14 cellular contexts compared by ENCODE assay signal in genomic region chr19:5628470-5628869, GRCh38. TPM values are rescaled to one million over a fixed set of nuclear protein-coding genes. Genes with fewer than 3 reads are reported as not detected.
DNase-seq lines count a peak whose midpoint lies in the region; ATAC-seq, FAIRE-seq and TF ChIP-seq lines count a peak whose summit lies in the region.
"Had no signal": no experiment of that assay in that cellular context is flagged by ENCODE, and none has a peak within 500 bp of the region (broad histone marks: within the 10 kb centered on the region; RNA-seq: fewer than 3 reads in every experiment).

No MANE protein-coding gene starts in this region.

- no peaks in the 10 kb centered on the region for H3K9me3 Mint-ChIP-seq in activated naive CD4-positive, alpha-beta T cell treated with anti-CD3 and anti-CD28 coated beads, Interleukin-2, amount 50 U/mL, for 24 hours
- no peaks in the 10 kb centered on the region for H3K9me3 Mint-ChIP-seq in WTC11
- H3K9me3 Mint-ChIP-seq: activated naive CD4-positive, alpha-beta T cell treated with anti-CD3 and anti-CD28 coated beads, Interleukin-2, amount 50 U/mL, for 72 hours; endodermal cell; mesothelial cell of epicardium had no signal

- H3K4me1 ChIP-seq in vagina, result peaks cover 91% of the 10 kb centered on the region

- no peak for FAIRE-seq in GM19239 (lab: Jason Lieb, UNC)
- FAIRE-seq: TTC549 had no signal

- POLR2A ChIA-PET in WTC11 (lab: Charles Lee), result no interaction called here

- intact Hi-C loops in vagina (cut with DNase I), result no loop called here

- DNase-seq in activated naive CD4-positive, alpha-beta T cell treated with anti-CD3 and anti-CD28 coated beads, Interleukin-2, amount 50 U/mL, for 16 hours, result no peak
- no peak for DNase-seq in WTC11 (ENCODE audit: low spot score)
- peak; percentile 27 for DNase-seq in iris pigment epithelial cell (ENCODE audit: low read depth)
- no peak for DNase-seq in vagina (ENCODE audit: extremely low spot score in 2 of 2)
- no peak for DNase-seq in RPMI8226
- no peak for DNase-seq in GM19239 (ENCODE audit: insufficient read length, low spot score)
- DNase-seq: endodermal cell, NCI-H187 had no signal

- H3K9me3 ChIP-seq in vagina, result no peaks in the 10 kb centered on the region

- no peak overlapping the region for H3K27ac Mint-ChIP-seq in activated naive CD4-positive, alpha-beta T cell treated with anti-CD3 and anti-CD28 coated beads, Interleukin-2, amount 50 U/mL, for 24 hours
- peak overlapping the region; percentile 36; the same call in 1 of the 2 replicates for H3K27ac Mint-ChIP-seq in WTC11

- TF ChIP-seq POLR2A in vagina (IDR thresholded peaks at IDR 0.05), result no peak

- CTCF ChIA-PET in WTC11 (lab: Charles Lee), result no interaction called here

- H3K27me3 ChIP-seq in vagina, result no peaks in the 10 kb centered on the region

- H3K27ac ChIP-seq in vagina, result peak overlapping the region; percentile 22

- peaks cover 81% of the 10 kb centered on the region for H3K4me1 Mint-ChIP-seq in activated naive CD4-positive, alpha-beta T cell treated with anti-CD3 and anti-CD28 coated beads, Interleukin-2, amount 50 U/mL, for 24 hours
- peaks cover 30% of the 10 kb centered on the region for H3K4me1 Mint-ChIP-seq in WTC11

- H3K4me3 ChIP-seq in vagina, result no peak overlapping the region

- H3K4me3 Mint-ChIP-seq in activated naive CD4-positive, alpha-beta T cell treated with anti-CD3 and anti-CD28 coated beads, Interleukin-2, amount 50 U/mL, for 24 hours, result peak overlapping the region; percentile 58
- no peak overlapping the region for H3K4me3 Mint-ChIP-seq in WTC11
- H3K4me3 Mint-ChIP-seq: endodermal cell, mesothelial cell of epicardium had no signal

- H3K27me3 Mint-ChIP-seq in activated naive CD4-positive, alpha-beta T cell treated with anti-CD3 and anti-CD28 coated beads, Interleukin-2, amount 50 U/mL, for 24 hours, result no peaks in the 10 kb centered on the region
- no peaks in the 10 kb centered on the region for H3K27me3 Mint-ChIP-seq in WTC11 (ENCODE audit: low read depth)

- TF ChIP-seq CTCF in WTC11 (IDR thresholded peaks at IDR 0.05) (no peak), vagina (IDR thresholded peaks at IDR 0.05) (no peak)

- H3K36me3 ChIP-seq in vagina, result peaks cover 0 to 44% of the 10 kb centered on the region in 2 donors

- ATAC-seq in WTC11 (no peak), HG03135 (IDR thresholded peaks at IDR 0.05; ENCODE audit: unreplicated experiment) (no peak)
- ATAC-seq: activated naive CD4-positive, alpha-beta T cell treated with anti-CD3 and anti-CD28 coated beads, Interleukin-2, amount 50 U/mL, for 72 hours; Panc1 had no signal

- H3K36me3 Mint-ChIP-seq in activated naive CD4-positive, alpha-beta T cell treated with anti-CD3 and anti-CD28 coated beads, Interleukin-2, amount 50 U/mL, for 24 hours, result peaks cover 25% of the 10 kb centered on the region
- H3K36me3 Mint-ChIP-seq in WTC11, result peaks cover 48% of the 10 kb centered on the region

TF ChIP-seq in WTC11, 78 proteins besides CTCF, POLR2A, EP300 and RAD21 (continues in another document):
- TF ChIP-seq, protein P1, sequence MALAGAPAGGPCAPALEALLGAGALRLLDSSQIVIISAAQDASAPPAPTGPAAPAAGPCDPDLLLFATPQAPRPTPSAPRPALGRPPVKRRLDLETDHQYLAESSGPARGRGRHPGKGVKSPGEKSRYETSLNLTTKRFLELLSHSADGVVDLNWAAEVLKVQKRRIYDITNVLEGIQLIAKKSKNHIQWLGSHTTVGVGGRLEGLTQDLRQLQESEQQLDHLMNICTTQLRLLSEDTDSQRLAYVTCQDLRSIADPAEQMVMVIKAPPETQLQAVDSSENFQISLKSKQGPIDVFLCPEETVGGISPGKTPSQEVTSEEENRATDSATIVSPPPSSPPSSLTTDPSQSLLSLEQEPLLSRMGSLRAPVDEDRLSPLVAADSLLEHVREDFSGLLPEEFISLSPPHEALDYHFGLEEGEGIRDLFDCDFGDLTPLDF (CRISPR knock-in tag; IDR thresholded peaks at IDR 0.05), result no peak
- no peak for TF ChIP-seq MXD4 (CRISPR knock-in tag; IDR thresholded peaks at IDR 0.05; ENCODE audit: borderline replicate concordance)
- no peak for TF ChIP-seq SP1 (CRISPR knock-in tag; conservative IDR thresholded peaks at IDR 0.05)
- TF ChIP-seq, protein P2, sequence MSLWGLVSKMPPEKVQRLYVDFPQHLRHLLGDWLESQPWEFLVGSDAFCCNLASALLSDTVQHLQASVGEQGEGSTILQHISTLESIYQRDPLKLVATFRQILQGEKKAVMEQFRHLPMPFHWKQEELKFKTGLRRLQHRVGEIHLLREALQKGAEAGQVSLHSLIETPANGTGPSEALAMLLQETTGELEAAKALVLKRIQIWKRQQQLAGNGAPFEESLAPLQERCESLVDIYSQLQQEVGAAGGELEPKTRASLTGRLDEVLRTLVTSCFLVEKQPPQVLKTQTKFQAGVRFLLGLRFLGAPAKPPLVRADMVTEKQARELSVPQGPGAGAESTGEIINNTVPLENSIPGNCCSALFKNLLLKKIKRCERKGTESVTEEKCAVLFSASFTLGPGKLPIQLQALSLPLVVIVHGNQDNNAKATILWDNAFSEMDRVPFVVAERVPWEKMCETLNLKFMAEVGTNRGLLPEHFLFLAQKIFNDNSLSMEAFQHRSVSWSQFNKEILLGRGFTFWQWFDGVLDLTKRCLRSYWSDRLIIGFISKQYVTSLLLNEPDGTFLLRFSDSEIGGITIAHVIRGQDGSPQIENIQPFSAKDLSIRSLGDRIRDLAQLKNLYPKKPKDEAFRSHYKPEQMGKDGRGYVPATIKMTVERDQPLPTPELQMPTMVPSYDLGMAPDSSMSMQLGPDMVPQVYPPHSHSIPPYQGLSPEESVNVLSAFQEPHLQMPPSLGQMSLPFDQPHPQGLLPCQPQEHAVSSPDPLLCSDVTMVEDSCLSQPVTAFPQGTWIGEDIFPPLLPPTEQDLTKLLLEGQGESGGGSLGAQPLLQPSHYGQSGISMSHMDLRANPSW (CRISPR knock-in tag; conservative IDR thresholded peaks at IDR 0.05; ENCODE audit: low read depth), result no peak
- TF ChIP-seq TEAD1 (CRISPR knock-in tag; IDR thresholded peaks at IDR 0.05), result no peak
- no peak for TF ChIP-seq JAZF1 (CRISPR knock-in tag; IDR thresholded peaks at IDR 0.05)
- TF ChIP-seq, protein P3, sequence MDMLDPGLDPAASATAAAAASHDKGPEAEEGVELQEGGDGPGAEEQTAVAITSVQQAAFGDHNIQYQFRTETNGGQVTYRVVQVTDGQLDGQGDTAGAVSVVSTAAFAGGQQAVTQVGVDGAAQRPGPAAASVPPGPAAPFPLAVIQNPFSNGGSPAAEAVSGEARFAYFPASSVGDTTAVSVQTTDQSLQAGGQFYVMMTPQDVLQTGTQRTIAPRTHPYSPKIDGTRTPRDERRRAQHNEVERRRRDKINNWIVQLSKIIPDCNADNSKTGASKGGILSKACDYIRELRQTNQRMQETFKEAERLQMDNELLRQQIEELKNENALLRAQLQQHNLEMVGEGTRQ (CRISPR knock-in tag; IDR thresholded peaks at IDR 0.05), result no peak
- no peak for TF ChIP-seq NFYB (CRISPR knock-in tag; conservative IDR thresholded peaks at IDR 0.05; ENCODE audit: low read depth)
- TF ChIP-seq SMAD4 (CRISPR knock-in tag; IDR thresholded peaks at IDR 0.05), result no peak
- no peak for TF ChIP-seq CDX4 (CRISPR knock-in tag; IDR thresholded peaks at IDR 0.05; ENCODE audit: borderline replicate concordance)
- no peak for TF ChIP-seq ZNF423 (CRISPR knock-in tag; IDR thresholded peaks at IDR 0.05)
- TF ChIP-seq ZBTB43 (CRISPR knock-in tag; IDR thresholded peaks at IDR 0.05), result no peak
- no peak for TF ChIP-seq ELF4 (CRISPR knock-in tag; IDR thresholded peaks at IDR 0.05; ENCODE audit: low read depth)
- no peak for TF ChIP-seq EMX1 (CRISPR knock-in tag; IDR thresholded peaks at IDR 0.05)
- TF ChIP-seq, protein P4, sequence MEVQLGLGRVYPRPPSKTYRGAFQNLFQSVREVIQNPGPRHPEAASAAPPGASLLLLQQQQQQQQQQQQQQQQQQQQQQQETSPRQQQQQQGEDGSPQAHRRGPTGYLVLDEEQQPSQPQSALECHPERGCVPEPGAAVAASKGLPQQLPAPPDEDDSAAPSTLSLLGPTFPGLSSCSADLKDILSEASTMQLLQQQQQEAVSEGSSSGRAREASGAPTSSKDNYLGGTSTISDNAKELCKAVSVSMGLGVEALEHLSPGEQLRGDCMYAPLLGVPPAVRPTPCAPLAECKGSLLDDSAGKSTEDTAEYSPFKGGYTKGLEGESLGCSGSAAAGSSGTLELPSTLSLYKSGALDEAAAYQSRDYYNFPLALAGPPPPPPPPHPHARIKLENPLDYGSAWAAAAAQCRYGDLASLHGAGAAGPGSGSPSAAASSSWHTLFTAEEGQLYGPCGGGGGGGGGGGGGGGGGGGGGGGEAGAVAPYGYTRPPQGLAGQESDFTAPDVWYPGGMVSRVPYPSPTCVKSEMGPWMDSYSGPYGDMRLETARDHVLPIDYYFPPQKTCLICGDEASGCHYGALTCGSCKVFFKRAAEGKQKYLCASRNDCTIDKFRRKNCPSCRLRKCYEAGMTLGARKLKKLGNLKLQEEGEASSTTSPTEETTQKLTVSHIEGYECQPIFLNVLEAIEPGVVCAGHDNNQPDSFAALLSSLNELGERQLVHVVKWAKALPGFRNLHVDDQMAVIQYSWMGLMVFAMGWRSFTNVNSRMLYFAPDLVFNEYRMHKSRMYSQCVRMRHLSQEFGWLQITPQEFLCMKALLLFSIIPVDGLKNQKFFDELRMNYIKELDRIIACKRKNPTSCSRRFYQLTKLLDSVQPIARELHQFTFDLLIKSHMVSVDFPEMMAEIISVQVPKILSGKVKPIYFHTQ (CRISPR knock-in tag; IDR thresholded peaks at IDR 0.05), result no peak
- TF ChIP-seq PRRX2 (CRISPR knock-in tag; IDR thresholded peaks at IDR 0.05), result no peak

RNA-seq across cellular contexts. Expression of gene SAFB, which starts 5.6 kb away (rescaled TPM):
- total RNA-seq in WTC11 (2021) (106 to 141 TPM (median 110 TPM) in 3 replicates), vagina (145 TPM)

RNA-seq across cellular contexts. Expression of gene SAFB2, which starts 5.9 kb away (rescaled TPM):
- total RNA-seq in WTC11 (2021), result 70.0 to 100 TPM (median 77.8 TPM) in 3 replicates
- 85.4 TPM for total RNA-seq in vagina

RNA-seq across cellular contexts. Expression of gene MICOS13, which starts 51.8 kb away (rescaled TPM):
- total RNA-seq in WTC11 (2021), result 30.0 to 32.8 TPM (median 32.5 TPM) in 3 replicates
- total RNA-seq in vagina, result 83.2 TPM

RNA-seq across cellular contexts. Expression of gene HSD11B1L, which starts 52.4 kb away (rescaled TPM):
- total RNA-seq in WTC11 (2021) (11.8 to 19.1 TPM (median 15.5 TPM) in 3 replicates), vagina (10.3 TPM)
